16 cellular contexts compared by ENCODE assay signal in genomic region chr18:63183263-63183662, GRCh38.
DNase-seq lines count a peak whose midpoint lies in the region; ATAC-seq, FAIRE-seq and TF ChIP-seq lines count a peak whose summit lies in the region.
"Had no signal": no experiment of that assay in that cellular context is flagged by ENCODE, and none has a peak within 500 bp of the region (broad histone marks: within the 10 kb centered on the region; RNA-seq: fewer than 3 reads in every experiment).

No MANE protein-coding gene starts in this region.

- POLR2A ChIA-PET in GM12878 (lab: Charles Lee) = interaction anchor here (0.8 to 2.2 kb wide), 3 partner anchors 26 to 131 kb away, joined by 3 to 7 read pairs (median 3); no protein-coding TSS in a partner anchor

- H3K4me1 ChIP-seq in GM12878 (ENCODE audit: control insufficient read depth, insufficient read depth, low read length) = peaks cover 93% of the 10 kb centered on the region

- H3K4me2 ChIP-seq in GM12878 (ENCODE audit: control insufficient read depth, insufficient read depth) = peak overlapping the region; percentile 87; the same call in 1 of the 2 replicates

- H3K27me3 ChIP-seq in GM12878 (replicated peaks in 1 of 2; ENCODE audit: control insufficient read depth in 2 of 2, insufficient read depth in 2 of 2, low read length in 1 of 2) = no peaks in the 10 kb centered on the region
- H3K27me3 ChIP-seq: dorsolateral prefrontal cortex, gastrocnemius medialis had no signal

- H2AFZ ChIP-seq in GM12878 (ENCODE audit: control insufficient read depth, low read depth, low read length) = no peak overlapping the region

- H3K4me3 Mint-ChIP-seq in activated CD8-positive, alpha-beta memory T cell treated with anti-CD3 and anti-CD28 coated beads, Interleukin-2, amount 10 ng/mL, durations not matched to agents 7 days and 5 days = no peak overlapping the region
- H3K4me3 Mint-ChIP-seq in stimulated activated effector memory CD8-positive, alpha-beta T cell treated with anti-CD3 and anti-CD28 coated beads, Interleukin-12 subunit alpha, Interleukin-12 subunit beta, amount 100 ng/mL, for 72 hours = peak overlapping the region; percentile 20

- no peak for TF ChIP-seq POLR2A in GM12878 (IDR thresholded peaks at IDR 0.05; ENCODE audit: low read depth, low read length)

- H3K4me1 Mint-ChIP-seq in activated CD8-positive, alpha-beta memory T cell treated with anti-CD3 and anti-CD28 coated beads, Interleukin-2, amount 10 ng/mL, durations not matched to agents 7 days and 5 days = peaks cover 83% of the 10 kb centered on the region
- H3K4me1 Mint-ChIP-seq in stimulated activated effector memory CD8-positive, alpha-beta T cell treated with anti-CD3 and anti-CD28 coated beads, Interleukin-12 subunit alpha, Interleukin-12 subunit beta, amount 100 ng/mL, for 72 hours = peaks cover 91% of the 10 kb centered on the region

- H3K9me3 ChIP-seq in KOPT-K1 (ENCODE audit: insufficient read depth, low read length, poor library complexity, severe bottlenecking) (no peaks in the 10 kb centered on the region), GM12878 (replicated peaks; ENCODE audit: control insufficient read depth, insufficient read depth, low read length) (no peaks in the 10 kb centered on the region; the same call in 2 of the 3 replicates)
- H3K9me3 ChIP-seq: gastrocnemius medialis had no signal

- in situ Hi-C loops in GM12878 (cut with MboI) = no loop called here

- H4K20me1 ChIP-seq in GM12878 (ENCODE audit: control insufficient read depth, insufficient read depth) = no peaks in the 10 kb centered on the region

- no peaks in the 10 kb centered on the region for H3K27me3 Mint-ChIP-seq in activated CD8-positive, alpha-beta memory T cell treated with anti-CD3 and anti-CD28 coated beads, Interleukin-2, amount 10 ng/mL, durations not matched to agents 7 days and 5 days
- H3K27me3 Mint-ChIP-seq: activated naive CD8-positive, alpha-beta T cell had no signal

- RAD21 ChIA-PET in GM12878 (lab: Charles Lee; ENCODE audit: unreplicated experiment) = interaction anchor here (1.7 to 5.5 kb wide), 4 partner anchors 20 to 132 kb away, joined by 4 to 51 read pairs (median 6); no protein-coding TSS in a partner anchor

- 94% methylated on average over 5 of the region's 5 CpGs for WGBS in GM12878 (ENCODE audit: insufficient coverage, insufficient replicate concordance, low lambda C conversion rate, missing lambda C conversion rate)

- H3K4me3 ChIP-seq in GM12878 = 0 out of 2 replicates have a peak overlapping the region, but pooled peaks have one; percentile 28
- H3K4me3 ChIP-seq: dorsolateral prefrontal cortex, gastrocnemius medialis had no signal

- DNase-seq in activated CD8-positive, alpha-beta memory T cell treated with anti-CD3 and anti-CD28 coated beads, Interleukin-2, amount 10 ng/mL, durations not matched to agents 7 days and 5 days = no peak
- DNase-seq in activated CD8-positive, alpha-beta memory T cell treated with anti-CD3 and anti-CD28 coated beads, Interleukin-2, amount 50 U/mL, for 4 hours = no peak
- DNase-seq in GM12878 (ENCODE audit: low read depth, low spot score) = no peak
- DNase-seq in stimulated activated effector memory CD8-positive, alpha-beta T cell treated with anti-CD3 and anti-CD28 coated beads, Interleukin-12 subunit alpha, Interleukin-12 subunit beta, amount 100 ng/mL, for 72 hours (ENCODE audit: low spot score in 2 of 2) = no peak
- DNase-seq in GDM1 (lab: John Stamatoyannopoulos, UW) = no peak
- DNase-seq in NCI-H2029 treated with DMSO at 0.1 percent for 48 hours (lab: John Stamatoyannopoulos, UW) = no peak
- DNase-seq: activated CD4-positive, CD25-positive, alpha-beta regulatory T cell treated with anti-CD3 and anti-CD28 coated beads, Interleukin-2, amount 50 U/mL, for 72 hours; dorsolateral prefrontal cortex; gastrocnemius medialis; NCI-H2171 treated with DMSO at 0.1 percent for 48 hours; stimulated activated CD4-positive, alpha-beta T cell treated with anti-CD3 and anti-CD28 coated beads, Interleukin-4, amount 100 ng/mL, for 4 hours had no signal

- H3K9me3 Mint-ChIP-seq in activated CD8-positive, alpha-beta memory T cell treated with anti-CD3 and anti-CD28 coated beads, Interleukin-2, amount 10 ng/mL, durations not matched to agents 7 days and 5 days (ENCODE audit: low read depth) = no peaks in the 10 kb centered on the region
- H3K9me3 Mint-ChIP-seq in stimulated activated effector memory CD8-positive, alpha-beta T cell treated with anti-CD3 and anti-CD28 coated beads, Interleukin-12 subunit alpha, Interleukin-12 subunit beta, amount 100 ng/mL, for 72 hours = no peaks in the 10 kb centered on the region

- TF ChIP-seq CTCF in GM12878 (IDR thresholded peaks at IDR 0.05 in 2 of 3, conservative IDR thresholded peaks at IDR 0.05 in 1 of 3; ENCODE audit: control insufficient read depth in 2 of 3, extremely low read depth in 1 of 3, insufficient read depth in 1 of 3, low read depth in 3 of 3, low read length in 3 of 3) = no peak

- no peak for TF ChIP-seq EP300 in GM12878 (IDR thresholded peaks at IDR 0.05; ENCODE audit: borderline replicate concordance in 1 of 2, control insufficient read depth in 1 of 2, low read depth in 2 of 2, low read length in 2 of 2)

- intact Hi-C loops in GM12878 (cut with micrococcal nuclease; ENCODE audit: unreplicated experiment) = no loop called here

- TF ChIP-seq RAD21 in GM12878 (IDR thresholded peaks at IDR 0.05; ENCODE audit: insufficient read depth, low read depth, low read length) = no peak

- FAIRE-seq in GM12878 (lab: Jason Lieb, UNC) = no peak

- BruUV-seq in GM12878 (replicated peaks; lab: Mats Ljungman, UMichigan) = no TSS peak

- H3K27ac Mint-ChIP-seq in activated CD8-positive, alpha-beta memory T cell treated with anti-CD3 and anti-CD28 coated beads, Interleukin-2, amount 10 ng/mL, durations not matched to agents 7 days and 5 days = peak overlapping the region; percentile 36
- peak overlapping the region; percentile 71 for H3K27ac Mint-ChIP-seq in stimulated activated effector memory CD8-positive, alpha-beta T cell treated with anti-CD3 and anti-CD28 coated beads, Interleukin-12 subunit alpha, Interleukin-12 subunit beta, amount 100 ng/mL, for 72 hours

- CTCF ChIA-PET in activated CD8-positive, alpha-beta memory T cell treated with anti-CD3 and anti-CD28 coated beads, Interleukin-2, amount 10 ng/mL, durations not matched to agents 7 days and 5 days (lab: Charles Lee) = interaction anchor here (1.2 to 1.7 kb wide), 3 partner anchors 12 to 140 kb away, joined by 3 to 5 read pairs (median 4); no protein-coding TSS in a partner anchor
- CTCF ChIA-PET in GM12878 (lab: Yijun Ruan, JAX) = interaction anchor here (0.6 to 0.9 kb wide), 2 partner anchors 10 to 156 kb away, joined by 3 read pairs; no protein-coding TSS in a partner anchor

- peaks cover 94% of the 10 kb centered on the region for H3K79me2 ChIP-seq in GM12878 (ENCODE audit: control insufficient read depth, insufficient read depth, low read length)

- H3K36me3 ChIP-seq in KOPT-K1 (ENCODE audit: insufficient read depth, low read length) (no peaks in the 10 kb centered on the region), GM12878 (ENCODE audit: control insufficient read depth in 2 of 2, insufficient read depth in 2 of 2, low read length in 1 of 2) (peaks cover 1 to 4% of the 10 kb centered on the region in 2 experiments; a peak in 3 of 4 replicates)
- H3K36me3 ChIP-seq: gastrocnemius medialis had no signal

- ATAC-seq in activated CD8-positive, alpha-beta memory T cell treated with anti-CD3 and anti-CD28 coated beads, Interleukin-2, amount 10 ng/mL, durations not matched to agents 7 days and 5 days = no peak
- no peak for ATAC-seq in GM12878
- no peak for ATAC-seq in stimulated activated effector memory CD8-positive, alpha-beta T cell treated with anti-CD3 and anti-CD28 coated beads, Interleukin-12 subunit alpha, Interleukin-12 subunit beta, amount 100 ng/mL, for 72 hours
- ATAC-seq in esophagus mucosa = no peak
- ATAC-seq: gastrocnemius medialis, left lobe of liver had no signal

- no peak overlapping the region for H3K9ac ChIP-seq in GM12878 (ENCODE audit: control insufficient read depth, insufficient read depth, low read length)

- H3K27ac ChIP-seq in KOPT-K1 (ENCODE audit: low read depth, low read length, poor library complexity, severe bottlenecking) (peak overlapping the region; percentile 17), GM12878 (ENCODE audit: control insufficient read depth, insufficient read depth) (peak overlapping the region; percentile 90; the same call in 1 of the 2 replicates)
- H3K27ac ChIP-seq: epithelial cell of prostate, gastrocnemius medialis had no signal

- H3K36me3 Mint-ChIP-seq in activated CD8-positive, alpha-beta memory T cell treated with anti-CD3 and anti-CD28 coated beads, Interleukin-2, amount 10 ng/mL, durations not matched to agents 7 days and 5 days = peaks cover 41% of the 10 kb centered on the region
- H3K36me3 Mint-ChIP-seq in stimulated activated effector memory CD8-positive, alpha-beta T cell treated with anti-CD3 and anti-CD28 coated beads, Interleukin-12 subunit alpha, Interleukin-12 subunit beta, amount 100 ng/mL, for 72 hours = peaks cover 68% of the 10 kb centered on the region

- SMC1A ChIA-PET in GM12878 (lab: Charles Lee; ENCODE audit: uncharacterized antibody, unreplicated experiment) = interaction anchor here (0.7 to 4.5 kb wide), 7 partner anchors 10 to 128 kb away, joined by 3 to 50 read pairs (median 6); no protein-coding TSS in a partner anchor

TF ChIP-seq in GM12878, 131 proteins besides CTCF, POLR2A, EP300 and RAD21 (continues in another document):
- TF ChIP-seq TCF3 (IDR thresholded peaks at IDR 0.05; ENCODE audit: borderline replicate concordance, insufficient read depth, low read depth, low read length) (no peak), CBX5 (IDR thresholded peaks at IDR 0.05; ENCODE audit: low read depth) (no peak)
